17 cellular contexts compared by ENCODE assay signal in genomic region chr17:8755590-8756255, GRCh38. TPM values are rescaled to one million over a fixed set of nuclear protein-coding genes. Genes with fewer than 3 reads are reported as not detected.
DNase-seq lines count a peak whose midpoint lies in the region; ATAC-seq and TF ChIP-seq lines count a peak whose summit lies in the region.
"Had no signal": no experiment of that assay in that cellular context is flagged by ENCODE, and none has a peak within 500 bp of the region (broad histone marks: within the 10 kb centered on the region; RNA-seq: fewer than 3 reads in every experiment).

No MANE protein-coding gene starts in this region.

- no peak for ATAC-seq in activated naive CD4-positive, alpha-beta T cell treated with anti-CD3 and anti-CD28 coated beads, Interleukin-2, amount 50 U/mL, for 72 hours
- no peak for ATAC-seq in GM21367 (IDR thresholded peaks at IDR 0.05; ENCODE audit: unreplicated experiment)
- no peak for ATAC-seq in HG03571 (IDR thresholded peaks at IDR 0.05; ENCODE audit: unreplicated experiment)
- ATAC-seq: HCT116 had no signal

- TF ChIP-seq CTCF in chondrocyte (IDR thresholded peaks at IDR 0.05) (no peak), vagina (IDR thresholded peaks at IDR 0.05) (no peak)

- no peak overlapping the region for H3K27ac ChIP-seq in vagina

- H3K36me3 Mint-ChIP-seq in activated naive CD4-positive, alpha-beta T cell treated with anti-CD3 and anti-CD28 coated beads, Interleukin-2, amount 50 U/mL, for 24 hours = no peaks in the 10 kb centered on the region
- no peaks in the 10 kb centered on the region for H3K36me3 Mint-ChIP-seq in activated naive CD4-positive, alpha-beta T cell treated with anti-CD3 and anti-CD28 coated beads, Interleukin-2, amount 50 U/mL, for 72 hours
- peaks cover 2% of the 10 kb centered on the region for H3K36me3 Mint-ChIP-seq in chondrocyte (ENCODE audit: low read depth)
- H3K36me3 Mint-ChIP-seq: IgD-negative memory B cell had no signal

- TF ChIP-seq POLR2A in vagina (IDR thresholded peaks at IDR 0.05) = no peak

- intact Hi-C loops in vagina (cut with DNase I) = no loop called here

- H3K9me3 ChIP-seq in vagina = no peaks in the 10 kb centered on the region
- H3K9me3 ChIP-seq: BE2C, Caco-2 had no signal

- H3K27me3 ChIP-seq in vagina = no peaks in the 10 kb centered on the region

- no peaks in the 10 kb centered on the region for H3K9me3 Mint-ChIP-seq in activated naive CD4-positive, alpha-beta T cell treated with anti-CD3 and anti-CD28 coated beads, Interleukin-2, amount 50 U/mL, for 24 hours
- no peaks in the 10 kb centered on the region for H3K9me3 Mint-ChIP-seq in activated naive CD4-positive, alpha-beta T cell treated with anti-CD3 and anti-CD28 coated beads, Interleukin-2, amount 50 U/mL, for 72 hours
- H3K9me3 Mint-ChIP-seq in chondrocyte (ENCODE audit: low read depth) = no peaks in the 10 kb centered on the region
- H3K9me3 Mint-ChIP-seq: CD4-positive, alpha-beta T cell; HFFc6; IgD-negative memory B cell had no signal

- H3K4me1 ChIP-seq in vagina = no peaks in the 10 kb centered on the region
- H3K4me1 ChIP-seq: BE2C, Caco-2 had no signal

- H3K27ac Mint-ChIP-seq in activated naive CD4-positive, alpha-beta T cell treated with anti-CD3 and anti-CD28 coated beads, Interleukin-2, amount 50 U/mL, for 24 hours = peak overlapping the region; percentile 70
- peak overlapping the region in 1 of 2 donors; percentile 80 for H3K27ac Mint-ChIP-seq in activated naive CD4-positive, alpha-beta T cell treated with anti-CD3 and anti-CD28 coated beads, Interleukin-2, amount 50 U/mL, for 72 hours
- no peak overlapping the region for H3K27ac Mint-ChIP-seq in chondrocyte (ENCODE audit: unreplicated experiment)
- H3K27ac Mint-ChIP-seq: CD4-positive, alpha-beta T cell; HFFc6 had no signal

- H3K4me1 Mint-ChIP-seq in activated naive CD4-positive, alpha-beta T cell treated with anti-CD3 and anti-CD28 coated beads, Interleukin-2, amount 50 U/mL, for 24 hours = no peaks in the 10 kb centered on the region
- H3K4me1 Mint-ChIP-seq in chondrocyte (ENCODE audit: low read depth) = no peaks in the 10 kb centered on the region
- H3K4me1 Mint-ChIP-seq: IgD-negative memory B cell had no signal

- no peaks in the 10 kb centered on the region for H3K27me3 Mint-ChIP-seq in activated naive CD4-positive, alpha-beta T cell treated with anti-CD3 and anti-CD28 coated beads, Interleukin-2, amount 50 U/mL, for 24 hours
- H3K27me3 Mint-ChIP-seq in chondrocyte (ENCODE audit: low read depth) = peaks cover 14% of the 10 kb centered on the region

- no peaks in the 10 kb centered on the region for H3K36me3 ChIP-seq in vagina
- H3K36me3 ChIP-seq: BE2C had no signal

- H3K4me3 Mint-ChIP-seq in activated naive CD4-positive, alpha-beta T cell treated with anti-CD3 and anti-CD28 coated beads, Interleukin-2, amount 50 U/mL, for 24 hours = no peak overlapping the region
- H3K4me3 Mint-ChIP-seq in chondrocyte (ENCODE audit: unreplicated experiment) = no peak overlapping the region
- H3K4me3 Mint-ChIP-seq: CD4-positive, alpha-beta T cell; HFFc6; IgD-negative memory B cell had no signal

- no peak for DNase-seq in activated naive CD4-positive, alpha-beta T cell treated with anti-CD3 and anti-CD28 coated beads, Interleukin-2, amount 50 U/mL, for 72 hours (ENCODE audit: low spot score in 2 of 2)
- DNase-seq in chondrocyte (ENCODE audit: low spot score) = peak; percentile 43
- DNase-seq in islet precursor cell = peak; percentile 55
- DNase-seq in vagina (ENCODE audit: extremely low spot score in 2 of 2) = peak; percentile 49 to 87
- DNase-seq: BE2C; C1 segment of cervical spinal cord; Caco-2; CD4-positive, alpha-beta T cell; GOT3; H7; HFFc6 had no signal

- no peak overlapping the region for H3K4me3 ChIP-seq in vagina

RNA-seq across cellular contexts. Expression of gene SPDYE4, which starts 2.6 kb away (rescaled TPM):
- total RNA-seq in activated naive CD4-positive, alpha-beta T cell treated with anti-CD3 and anti-CD28 coated beads, Interleukin-2, amount 50 U/mL, for 72 hours = not detected
- total RNA-seq in chondrocyte = not detected in 3 replicates
- total RNA-seq in vagina = not detected
- total RNA-seq: A172; Caco-2; CD4-positive, alpha-beta T cell; H7; HFFc6 had no signal

RNA-seq across cellular contexts. Expression of gene CCDC42, which starts 11.1 kb away (rescaled TPM):
- not detected for total RNA-seq in activated naive CD4-positive, alpha-beta T cell treated with anti-CD3 and anti-CD28 coated beads, Interleukin-2, amount 50 U/mL, for 72 hours
- not detected in 3 replicates for total RNA-seq in chondrocyte
- total RNA-seq in vagina = not detected
- total RNA-seq: A172; Caco-2; CD4-positive, alpha-beta T cell; H7; HFFc6 had no signal

RNA-seq across cellular contexts. Expression of gene MFSD6L, which starts 43.4 kb away (rescaled TPM):
- total RNA-seq in activated naive CD4-positive, alpha-beta T cell treated with anti-CD3 and anti-CD28 coated beads, Interleukin-2, amount 50 U/mL, for 72 hours = under 1 TPM; 0.16 to 0.62 TPM
- total RNA-seq in chondrocyte (not detected in 3 replicates), vagina (not detected)
- total RNA-seq: A172, Caco-2, H7, HFFc6 had no signal

Comparison
In these comparisons a context has a peak if more than half of its experiments do, and no peak if none do; other contexts are left out.
1. DNase-seq: peak in chondrocyte (single experiment), islet precursor cell (single experiment) and vagina (2 of 2); none in activated naive CD4-positive, alpha-beta T cell treated with anti-CD3 and anti-CD28 coated beads, Interleukin-2, amount 50 U/mL, for 72 hours (0 of 2).